Comparison of ENCODE assay signal across 15 cellular contexts in genomic region chr5:58925627-58926545, GRCh38.
DNase-seq lines count a peak whose midpoint lies in the region; ATAC-seq and TF ChIP-seq lines count a peak whose summit lies in the region.
"Had no signal": no experiment of that assay in that cellular context is flagged by ENCODE, and none has a peak within 500 bp of the region (broad histone marks: within the 10 kb centered on the region; RNA-seq: fewer than 3 reads in every experiment).

No MANE protein-coding gene starts in this region.

- no peak overlapping the region for H3K4me3 ChIP-seq in A673 (ENCODE audit: low read depth, low read length, poor library complexity, severe bottlenecking)
- no peak overlapping the region for H3K4me3 ChIP-seq in GM23338
- H3K4me3 ChIP-seq in RWPE2 (ENCODE audit: severe bottlenecking): no peak overlapping the region
- H3K4me3 ChIP-seq: suprapubic skin had no signal

- DNase-seq in A673 (ENCODE audit: low spot score) (peak; percentile 22), GM23338 (ENCODE audit: low spot score) (peak; percentile 15), RWPE2 (ENCODE audit: low spot score) (no peak), inferior parietal cortex (ENCODE audit: extremely low spot score) (peak; percentile 39), GM13976 (ENCODE audit: low spot score) (no peak)
- DNase-seq: activated CD4-positive, alpha-beta T cell treated with anti-CD3 and anti-CD28 coated beads for 1 hour; amniotic stem cell; NCI-H1930; SIG-M5; stimulated activated CD4-positive, alpha-beta T cell treated with anti-CD3 and anti-CD28 coated beads, Interleukin-4, amount 100 ng/mL, for 1 hour had no signal

- H2AFZ ChIP-seq in GM23338: no peak overlapping the region

- peaks cover 43% of the 10 kb centered on the region for H3K4me1 Mint-ChIP-seq in GM23338

- no peaks in the 10 kb centered on the region for H3K79me2 ChIP-seq in GM23338 (replicated peaks; ENCODE audit: insufficient read depth)

- H3K9me3 ChIP-seq in A673 (ENCODE audit: low read depth, low read length, poor library complexity, severe bottlenecking) (no peaks in the 10 kb centered on the region), RWPE2 (ENCODE audit: severe bottlenecking) (no peaks in the 10 kb centered on the region)
- H3K9me3 ChIP-seq: suprapubic skin had no signal

- peak; percentile 82 for ATAC-seq in GM23338
- peak; percentile 40; the same call in 2 of the 3 replicates for ATAC-seq in RWPE2 (ENCODE audit: low read depth)
- ATAC-seq in GM19023 (IDR thresholded peaks at IDR 0.05; ENCODE audit: unreplicated experiment): no peak
- ATAC-seq in HG02884 (IDR thresholded peaks at IDR 0.05; ENCODE audit: unreplicated experiment): no peak
- no peak for ATAC-seq in GM21528 (IDR thresholded peaks at IDR 0.05; ENCODE audit: low FRiP score, unreplicated experiment)

- H3K27ac Mint-ChIP-seq in GM23338: no peak overlapping the region

- H3K27me3 ChIP-seq in A673 (replicated peaks; ENCODE audit: insufficient read depth, low read depth, low read length, poor library complexity): peaks cover 8% of the 10 kb centered on the region
- no peaks in the 10 kb centered on the region for H3K27me3 ChIP-seq in GM23338 (ENCODE audit: insufficient read depth)
- H3K27me3 ChIP-seq in RWPE2 (ENCODE audit: insufficient read depth, poor library complexity, severe bottlenecking): no peaks in the 10 kb centered on the region
- H3K27me3 ChIP-seq: suprapubic skin had no signal

- BruUV-seq in A673 (replicated peaks; lab: Mats Ljungman, UMichigan): no TSS peak

- H3K9me2 ChIP-seq in GM23338 (ENCODE audit: insufficient read depth): no peaks in the 10 kb centered on the region

- H3K36me3 ChIP-seq in A673 (ENCODE audit: insufficient read depth, low read length, poor library complexity, severe bottlenecking) (no peaks in the 10 kb centered on the region), GM23338 (ENCODE audit: insufficient read depth) (no peaks in the 10 kb centered on the region), RWPE2 (ENCODE audit: low read depth) (no peaks in the 10 kb centered on the region)
- H3K36me3 ChIP-seq: suprapubic skin had no signal

- in situ Hi-C loops in GM13976 (cut with MboI; ENCODE audit: low sequenced_read_pairs, unreplicated experiment): no loop called here

- H3K4me1 ChIP-seq in A673 (ENCODE audit: insufficient read depth, low read length, poor library complexity, severe bottlenecking): no peaks in the 10 kb centered on the region
- peaks cover 38% of the 10 kb centered on the region for H3K4me1 ChIP-seq in GM23338 (ENCODE audit: insufficient read depth)
- H3K4me1 ChIP-seq in RWPE2 (ENCODE audit: insufficient read depth, poor library complexity, severe bottlenecking): peaks cover 6% of the 10 kb centered on the region

- peak overlapping the region; percentile 23 for H3K4me2 ChIP-seq in GM23338

- CTCF ChIA-PET in A673 (lab: Charles Lee): interaction anchor here (0.6 kb wide), 1 partner anchor 34 kb away, joined by 13 read pairs; no protein-coding TSS in a partner anchor

- H4K20me1 ChIP-seq in GM23338 (replicated peaks; ENCODE audit: insufficient read depth): no peaks in the 10 kb centered on the region

- intact Hi-C loops in A673 (cut with micrococcal nuclease; ENCODE audit: unreplicated experiment): no loop called here

- H3K36me3 Mint-ChIP-seq in GM23338 (ENCODE audit: low read depth): no peaks in the 10 kb centered on the region

- TF ChIP-seq CTCF in A673 (conservative IDR thresholded peaks at IDR 0.05; ENCODE audit: low read depth, low read length) (no peak), GM23338 (conservative IDR thresholded peaks at IDR 0.05; ENCODE audit: low read depth in 2 of 2) (no peak), RWPE2 (IDR thresholded peaks at IDR 0.05; ENCODE audit: poor library complexity, severe bottlenecking) (no peak), GM13976 (IDR thresholded peaks at IDR 0.05; ENCODE audit: borderline replicate concordance, control extremely low read depth, extremely low read depth, insufficient read depth, missing control alignments) (no peak)

- no peaks in the 10 kb centered on the region for H3F3A ChIP-seq in GM23338 (replicated peaks; ENCODE audit: low read depth)

- H3K27me3 Mint-ChIP-seq in GM23338 (ENCODE audit: insufficient read depth, low read depth, poor library complexity): peaks cover 2% of the 10 kb centered on the region

- POLR2A ChIA-PET in A673 (lab: Charles Lee; ENCODE audit: low non-redundant PET): no interaction called here

- H3K9me3 Mint-ChIP-seq in GM23338: no peaks in the 10 kb centered on the region

- no peak overlapping the region for H3K4me3 Mint-ChIP-seq in GM23338
- H3K4me3 Mint-ChIP-seq: neural crest cell had no signal

- H3K27ac ChIP-seq in A673 (ENCODE audit: low read depth, low read length, poor library complexity, severe bottlenecking) (no peak overlapping the region), GM23338 (ENCODE audit: low read depth) (no peak overlapping the region), RWPE2 (ENCODE audit: poor library complexity, severe bottlenecking) (no peak overlapping the region)
- H3K27ac ChIP-seq: suprapubic skin had no signal

TF ChIP-seq in GM23338, 12 proteins besides CTCF, POLR2A, EP300 and RAD21:
- no peak for TF ChIP-seq ZNF331 (CRISPR knock-in tag; IDR thresholded peaks at IDR 0.05; ENCODE audit: low read depth)
- no peak for TF ChIP-seq EZH2 (IDR thresholded peaks at IDR 0.05; ENCODE audit: low read depth, unreplicated experiment)
- peak; percentile 41 for TF ChIP-seq JUNB (IDR thresholded peaks at IDR 0.05; ENCODE audit: unreplicated experiment)
- peak; percentile 51; the same call in 1 of the 2 replicates for TF ChIP-seq NANOG (IDR thresholded peaks at IDR 0.05; ENCODE audit: borderline replicate concordance)

Comparison
In these comparisons a context has a peak if more than half of its experiments do, and no peak if none do; other contexts are left out.
1. DNase-seq: peak in A673 (single experiment), GM23338 (single experiment) and inferior parietal cortex (single experiment); none in RWPE2 (single experiment) and GM13976 (single experiment).
2. ATAC-seq: peak in GM23338 (single experiment) and RWPE2 (single experiment); none in GM19023 (single experiment), HG02884 (single experiment) and GM21528 (single experiment).